In the genomic region with DNA sequence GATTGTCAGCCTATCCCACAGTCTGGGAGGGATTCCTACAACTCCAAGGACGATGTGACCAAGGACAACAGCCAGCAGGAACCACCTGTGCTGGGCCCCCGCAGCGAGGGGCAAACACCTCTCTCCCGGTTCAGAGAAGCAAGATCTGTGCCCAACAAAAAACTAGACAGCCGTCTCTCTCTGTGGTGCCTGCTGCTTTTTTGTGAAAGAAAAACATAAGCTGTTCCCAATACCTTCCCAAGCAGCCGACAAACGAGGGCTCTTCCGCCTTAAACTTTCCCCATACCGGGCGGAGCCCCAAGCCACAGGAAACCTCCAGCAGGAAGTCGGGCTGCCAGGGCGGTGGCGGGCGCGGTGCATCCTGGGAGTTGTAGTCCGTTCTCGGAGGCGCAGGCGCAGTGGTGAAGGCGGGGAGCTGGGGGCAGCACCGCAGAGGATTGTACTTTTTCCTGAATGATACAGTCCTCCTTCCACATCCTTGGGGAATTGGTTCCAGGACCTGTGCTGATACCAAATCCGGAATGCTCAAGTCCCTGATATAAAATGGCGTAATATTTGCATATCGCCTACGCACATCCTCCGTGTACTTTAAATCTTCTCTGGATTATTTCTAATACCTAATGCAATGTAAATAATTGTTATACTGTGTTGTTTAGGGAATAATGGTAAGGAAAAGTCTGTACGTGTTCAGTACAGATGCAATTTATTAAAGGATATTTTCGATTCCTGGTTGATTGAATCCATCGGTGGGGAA, we compare ENCODE assay signal across 8 cellular contexts.
DNase-seq lines count a peak whose midpoint lies in the region; ATAC-seq and TF ChIP-seq lines count a peak whose summit lies in the region.

No MANE protein-coding gene starts in this region.

- H3K4me3 ChIP-seq in SK-N-MC (peak overlapping the region; percentile 83), suprapubic skin (peak overlapping the region; percentile 65)

- 0% methylated on average over 27 of the region's 29 CpGs for WGBS in suprapubic skin

- DNase-seq in GM04504 (ENCODE audit: low read depth) (peak; percentile 89), NCI-H1048 (lab: John Stamatoyannopoulos, UW) (peak; percentile 75), SK-N-MC (ENCODE audit: low read depth, low spot score) (peak; percentile 78), glomerular endothelial cell (ENCODE audit: extremely low read depth, low read depth, low spot score) (peak; percentile 77), nucleus accumbens (lab: John Stamatoyannopoulos, UW) (peak; percentile 49 to 99 (median 95)), suprapubic skin (ENCODE audit: low spot score in 2 of 2) (peak; percentile 99)

- H3K9me3 Mint-ChIP-seq in activated naive CD4-positive, alpha-beta T cell treated with anti-CD3 and anti-CD28 coated beads, Interleukin-2, amount 50 U/mL, for 24 hours, result no peaks in the 10 kb centered on the region

- H3K27ac ChIP-seq in SK-N-MC (peak overlapping the region; percentile 39; the same call in 1 of the 2 replicates), suprapubic skin (peak overlapping the region; percentile 97)

- peak overlapping the region; percentile 86 for H3K9ac ChIP-seq in SK-N-MC (ENCODE audit: insufficient read length)

- no peaks in the 10 kb centered on the region for H3K9me3 ChIP-seq in SK-N-MC (ENCODE audit: low read depth, low read length)
- H3K9me3 ChIP-seq in suprapubic skin, result no peaks in the 10 kb centered on the region

- H3K4me1 ChIP-seq in suprapubic skin, result peaks cover 34% of the 10 kb centered on the region

- H3K27me3 Mint-ChIP-seq in activated naive CD4-positive, alpha-beta T cell treated with anti-CD3 and anti-CD28 coated beads, Interleukin-2, amount 50 U/mL, for 24 hours, result no peaks in the 10 kb centered on the region

- TF ChIP-seq POLR2A in suprapubic skin (IDR thresholded peaks at IDR 0.05), result peak; percentile 60 to 91

- peak overlapping the region; percentile 98 for H3K4me3 Mint-ChIP-seq in activated naive CD4-positive, alpha-beta T cell treated with anti-CD3 and anti-CD28 coated beads, Interleukin-2, amount 50 U/mL, for 24 hours

- peak; percentile 61 for ATAC-seq in HG02571 (IDR thresholded peaks at IDR 0.05; ENCODE audit: unreplicated experiment)

- H3K36me3 ChIP-seq in SK-N-MC (ENCODE audit: insufficient read depth, low read length) (no peaks in the 10 kb centered on the region), suprapubic skin (no peaks in the 10 kb centered on the region)

- H3K27ac Mint-ChIP-seq in activated naive CD4-positive, alpha-beta T cell treated with anti-CD3 and anti-CD28 coated beads, Interleukin-2, amount 50 U/mL, for 24 hours, result peak overlapping the region; percentile 99

- no peak for TF ChIP-seq CTCF in suprapubic skin (IDR thresholded peaks at IDR 0.05)

- no peaks in the 10 kb centered on the region for H3K36me3 Mint-ChIP-seq in activated naive CD4-positive, alpha-beta T cell treated with anti-CD3 and anti-CD28 coated beads, Interleukin-2, amount 50 U/mL, for 24 hours

- peaks cover 50% of the 10 kb centered on the region for H3K4me1 Mint-ChIP-seq in activated naive CD4-positive, alpha-beta T cell treated with anti-CD3 and anti-CD28 coated beads, Interleukin-2, amount 50 U/mL, for 24 hours

- no peak for TF ChIP-seq EP300 in suprapubic skin (IDR thresholded peaks at IDR 0.05)

- H3K27me3 ChIP-seq in suprapubic skin, result no peaks in the 10 kb centered on the region

Comparison
In these comparisons a context has a peak if more than half of its experiments do, and no peak if none do; other contexts are left out.
1. Peak in every context shown above with its lines: DNase-seq, ATAC-seq, H3K4me3 ChIP-seq and H3K27ac ChIP-seq.